ENCODE assay signal across 9 cellular contexts in genomic region chrX:75522565-75523411, GRCh38. TPM values are rescaled to one million over a fixed set of nuclear protein-coding genes. Genes with fewer than 3 reads are reported as not detected.
A peak's percentile ranks its signal among the peaks of the same experiment; 100 is the strongest.
DNase-seq lines count a peak whose midpoint lies in the region; ATAC-seq, FAIRE-seq and TF ChIP-seq lines count a peak whose summit lies in the region.
"Had no signal": no experiment of that assay in that cellular context is flagged by ENCODE, and none has a peak within 500 bp of the region (broad histone marks: within the 10 kb centered on the region; RNA-seq: fewer than 3 reads in every experiment).

A gene with protein sequence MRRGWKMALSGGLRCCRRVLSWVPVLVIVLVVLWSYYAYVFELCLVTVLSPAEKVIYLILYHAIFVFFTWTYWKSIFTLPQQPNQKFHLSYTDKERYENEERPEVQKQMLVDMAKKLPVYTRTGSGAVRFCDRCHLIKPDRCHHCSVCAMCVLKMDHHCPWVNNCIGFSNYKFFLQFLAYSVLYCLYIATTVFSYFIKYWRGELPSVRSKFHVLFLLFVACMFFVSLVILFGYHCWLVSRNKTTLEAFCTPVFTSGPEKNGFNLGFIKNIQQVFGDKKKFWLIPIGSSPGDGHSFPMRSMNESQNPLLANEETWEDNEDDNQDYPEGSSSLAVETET (minus strand): TSS chrX:75523037. CDS start chrX:75523024, 13 bp downstream.

- RAD21 ChIA-PET in GM12878 (lab: Charles Lee; ENCODE audit: unreplicated experiment): no interaction called here

- peak within 1 kb of the TSS; percentile 91 for H3K4me3 ChIP-seq in HUES64 (ENCODE audit: low read length)
- no peak within 1 kb of the TSS for H3K4me3 ChIP-seq in GM12878
- H3K4me3 ChIP-seq in iPS-15b (ENCODE audit: low read depth, low read length): peak within 1 kb of the TSS; percentile 81
- peak within 1 kb of the TSS; percentile 39 to 56 (median 52) for H3K4me3 ChIP-seq in sigmoid colon

- H3K9me3 ChIP-seq in HUES64 (ENCODE audit: insufficient read depth, low read depth, low read length) (no peaks in the 10 kb centered on the region), GM12878 (replicated peaks; ENCODE audit: control insufficient read depth, insufficient read depth, low read length) (no peaks in the 10 kb centered on the region), iPS-15b (ENCODE audit: control insufficient read depth, insufficient read depth, low read length) (no peaks in the 10 kb centered on the region), sigmoid colon (no peaks in the 10 kb centered on the region)

- no peak for TF ChIP-seq CTCF in GM12878 (IDR thresholded peaks at IDR 0.05 in 2 of 3, conservative IDR thresholded peaks at IDR 0.05 in 1 of 3; ENCODE audit: control insufficient read depth in 2 of 3, extremely low read depth in 1 of 3, insufficient read depth in 1 of 3, low read depth in 3 of 3, low read length in 3 of 3)
- no peak for TF ChIP-seq CTCF in sigmoid colon (IDR thresholded peaks at IDR 0.05)

- H3K36me3 ChIP-seq in HUES64 (ENCODE audit: insufficient read depth, low read length): no peaks in the 10 kb centered on the region
- no peaks in the 10 kb centered on the region for H3K36me3 ChIP-seq in GM12878 (ENCODE audit: control insufficient read depth in 2 of 2, insufficient read depth in 2 of 2, low read length in 1 of 2)
- H3K36me3 ChIP-seq in iPS-15b (ENCODE audit: control insufficient read depth, insufficient read depth, low read length): no peaks in the 10 kb centered on the region
- H3K36me3 ChIP-seq in sigmoid colon: no peaks in the 10 kb centered on the region

- TF ChIP-seq POLR2A in GM12878 (IDR thresholded peaks at IDR 0.05; ENCODE audit: low read depth, low read length) (peak; percentile 36; the same call in 1 of the 2 replicates), sigmoid colon (IDR thresholded peaks at IDR 0.05) (no peak)

- H2AFZ ChIP-seq in GM12878 (ENCODE audit: control insufficient read depth, low read depth, low read length): 0 out of 2 replicates have a peak within 1 kb of the TSS, but pooled peaks have one; percentile 12

- ATAC-seq in GM12878: peak; percentile 97
- ATAC-seq in HG03571 (IDR thresholded peaks at IDR 0.05; ENCODE audit: unreplicated experiment): no peak
- no peak for ATAC-seq in GM19328 (IDR thresholded peaks at IDR 0.05; ENCODE audit: unreplicated experiment)

- SMC1A ChIA-PET in GM12878 (lab: Charles Lee; ENCODE audit: uncharacterized antibody, unreplicated experiment): no interaction called here

- in situ Hi-C loops in GM12878 (cut with MboI): no loop called here

- H3K4me1 ChIP-seq in HUES64 (ENCODE audit: insufficient read depth, low read length) (no peaks in the 10 kb centered on the region), GM12878 (ENCODE audit: control insufficient read depth, insufficient read depth, low read length) (no peaks in the 10 kb centered on the region), iPS-15b (ENCODE audit: control insufficient read depth, insufficient read depth, low read length) (no peaks in the 10 kb centered on the region), sigmoid colon (peaks cover 0 to 13% (median 0%) of the 10 kb centered on the region in 4 donors)

- WGBS in HUES64: 1% methylated on average over 42 of the region's 43 CpGs
- WGBS in GM12878 (ENCODE audit: insufficient coverage, insufficient replicate concordance, low lambda C conversion rate, missing lambda C conversion rate): 29% methylated on average over 39 of the region's 43 CpGs
- WGBS in sigmoid colon, 2 donors: 1 to 8% methylated on average over 43 of the region's 43 CpGs

- CTCF ChIA-PET in GM12878 (lab: Yijun Ruan, JAX): no interaction called here

- no peaks in the 10 kb centered on the region for H3K79me2 ChIP-seq in GM12878 (ENCODE audit: control insufficient read depth, insufficient read depth, low read length)

- H3K4me2 ChIP-seq in GM12878 (ENCODE audit: control insufficient read depth, insufficient read depth): 0 out of 2 replicates have a peak within 1 kb of the TSS, but pooled peaks have one; percentile 9

- BruUV-seq in GM12878 (replicated peaks; lab: Mats Ljungman, UMichigan): TSS peak; percentile 66

- H4K20me1 ChIP-seq in GM12878 (ENCODE audit: control insufficient read depth, insufficient read depth): no peaks in the 10 kb centered on the region

- H3K27me3 ChIP-seq in HUES64 (ENCODE audit: insufficient read depth, low read length) (no peaks in the 10 kb centered on the region), GM12878 (replicated peaks in 1 of 2; ENCODE audit: control insufficient read depth in 2 of 2, insufficient read depth in 2 of 2, low read length in 1 of 2) (no peaks in the 10 kb centered on the region), iPS-15b (ENCODE audit: control insufficient read depth, insufficient read depth, low read length) (no peaks in the 10 kb centered on the region), sigmoid colon (no peaks in the 10 kb centered on the region)

- TF ChIP-seq EP300 in GM12878 (IDR thresholded peaks at IDR 0.05; ENCODE audit: borderline replicate concordance in 1 of 2, control insufficient read depth in 1 of 2, low read depth in 2 of 2, low read length in 2 of 2) (no peak), sigmoid colon (IDR thresholded peaks at IDR 0.05) (no peak)

- intact Hi-C loops in GM12878 (cut with micrococcal nuclease; ENCODE audit: unreplicated experiment): no loop called here
- intact Hi-C loops in sigmoid colon (cut with DNase I): loop anchor here (2.0 kb wide), 2 partner anchors 74 to 248 kb away; partner anchors contain the start of gene UPRT

- POLR2A ChIA-PET in GM12878 (lab: Charles Lee): interaction anchor here (0.6 kb wide), 1 partner anchor 461 kb away, joined by 3 read pairs; no protein-coding TSS in a partner anchor

- H3K27ac ChIP-seq in HUES64 (ENCODE audit: low read depth, low read length): peak within 1 kb of the TSS; percentile 67; the same call in 1 of the 2 replicates
- no peak within 1 kb of the TSS for H3K27ac ChIP-seq in GM12878 (ENCODE audit: control insufficient read depth, insufficient read depth)
- H3K27ac ChIP-seq in sigmoid colon: peak within 1 kb of the TSS; percentile 78 to 84 (median 82)
- H3K27ac ChIP-seq: VCaP had no signal

- H3K9ac ChIP-seq in HUES64 (ENCODE audit: low read depth, low read length): peak within 1 kb of the TSS; percentile 85
- H3K9ac ChIP-seq in GM12878 (ENCODE audit: control insufficient read depth, insufficient read depth, low read length): no peak within 1 kb of the TSS; the same call in 1 of the 2 replicates
- peak within 1 kb of the TSS; percentile 66 for H3K9ac ChIP-seq in iPS-15b (ENCODE audit: low read depth, low read length)

- FAIRE-seq in GM12878 (lab: Jason Lieb, UNC): no peak

- no peak for TF ChIP-seq RAD21 in GM12878 (IDR thresholded peaks at IDR 0.05; ENCODE audit: insufficient read depth, low read depth, low read length)

- DNase-seq in T-helper 2 cell: peak in 3 of 5 experiments; percentile 7 to 51 (median 14)
- DNase-seq in GM12878 (ENCODE audit: low read depth, low spot score): peak; percentile 13
- peak; percentile 83 for DNase-seq in sigmoid colon
- DNase-seq in NCI-H2171 (lab: John Stamatoyannopoulos, UW): no peak

TF ChIP-seq in GM12878, 131 proteins besides CTCF, POLR2A, EP300 and RAD21 (continues in another document):
- TF ChIP-seq SMAD5 (IDR thresholded peaks at IDR 0.05; ENCODE audit: low read depth): no peak
- TF ChIP-seq CEBPB (IDR thresholded peaks at IDR 0.05; ENCODE audit: borderline replicate concordance in 1 of 2, low read depth in 2 of 2, low read length in 2 of 2): no peak
- TF ChIP-seq ZBED1 (IDR thresholded peaks at IDR 0.05; ENCODE audit: borderline replicate concordance): no peak
- peak; percentile 37; the same call in 1 of the 2 replicates for TF ChIP-seq RB1 (IDR thresholded peaks at IDR 0.05; ENCODE audit: borderline replicate concordance)
- no peak for TF ChIP-seq CREB1 (IDR thresholded peaks at IDR 0.05; ENCODE audit: low read depth)
- peak; percentile 57; the same call in 1 of the 2 replicates for TF ChIP-seq NBN (IDR thresholded peaks at IDR 0.05)
- no peak for TF ChIP-seq KLF5 (IDR thresholded peaks at IDR 0.05; ENCODE audit: partially characterized antibody)
- no peak for TF ChIP-seq RFX5 (IDR thresholded peaks at IDR 0.05; ENCODE audit: low read depth, low read length)
- TF ChIP-seq, protein P1, sequence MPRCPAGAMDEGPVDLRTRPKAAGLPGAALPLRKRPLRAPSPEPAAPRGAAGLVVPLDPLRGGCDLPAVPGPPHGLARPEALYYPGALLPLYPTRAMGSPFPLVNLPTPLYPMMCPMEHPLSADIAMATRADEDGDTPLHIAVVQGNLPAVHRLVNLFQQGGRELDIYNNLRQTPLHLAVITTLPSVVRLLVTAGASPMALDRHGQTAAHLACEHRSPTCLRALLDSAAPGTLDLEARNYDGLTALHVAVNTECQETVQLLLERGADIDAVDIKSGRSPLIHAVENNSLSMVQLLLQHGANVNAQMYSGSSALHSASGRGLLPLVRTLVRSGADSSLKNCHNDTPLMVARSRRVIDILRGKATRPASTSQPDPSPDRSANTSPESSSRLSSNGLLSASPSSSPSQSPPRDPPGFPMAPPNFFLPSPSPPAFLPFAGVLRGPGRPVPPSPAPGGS (IDR thresholded peaks at IDR 0.05; ENCODE audit: borderline replicate concordance, insufficient read depth, low read depth, low read length, poor library complexity, severe bottlenecking): no peak
- no peak for TF ChIP-seq TAF1 (IDR thresholded peaks at IDR 0.05; ENCODE audit: borderline replicate concordance, low read depth, low read length)
- no peak for TF ChIP-seq GABPA (IDR thresholded peaks at IDR 0.05; ENCODE audit: low read depth)

RNA-seq across cellular contexts. Expression of the gene that starts here (rescaled TPM):
- 2.0 TPM for polyA plus RNA-seq in HUES64 (2013, experiment 1 of 2)
- 2.3 TPM for polyA plus RNA-seq in HUES64 (2013, experiment 2 of 2)
- 15.3 and 17.8 TPM in 2 replicates for total RNA-seq in GM12878 (2013; cell fraction: nucleolus; rRNA removed)
- 0.16 and 0.17 TPM in 2 replicates for total RNA-seq in GM12878 (2014; rRNA removed)
- 0.05 and 0.13 TPM in 2 replicates for total RNA-seq in GM12878 (2014; rRNA removed; fragmentation: Illumina TruSeq; extraction: Trizol)
- total RNA-seq in GM12878 (2021): 0.05 TPM in 1 of 2 replicates, not detected in the other
- polyA plus RNA-seq in GM12878 (2011; ENCODE audit: low read depth): not detected
- 0.10 and 0.22 TPM in 2 replicates for polyA plus RNA-seq in GM12878 (2011; rRNA removed)
- polyA plus RNA-seq in GM12878 (2011; cell fraction: cytosol; rRNA removed): 0.01 and 0.05 TPM in 2 replicates
- 0.07 TPM in 2 replicates for polyA plus RNA-seq in GM12878 (2011; cell fraction: nucleus; rRNA removed)
- 0.04 and 0.05 TPM in 2 replicates for polyA plus RNA-seq in GM12878 (2012)
- 0.11 and 0.13 TPM in 2 replicates for polyA plus RNA-seq in GM12878 (2014; fragmentation: Illumina TruSeq; extraction: Trizol)
- under 1 TPM in 1 of 2 experiments, not detected in 1; 0.02 TPM for polyA plus RNA-seq in GM12878 (2014; fragmentation: Nextera tagmentation; extraction: Ambion mirVana)
- polyA plus RNA-seq in GM12878 (2014; rRNA removed): 0.03 and 0.06 TPM in 2 replicates
- polyA plus RNA-seq in GM12878 (2016; fragmentation: Nextera tagmentation; extraction: Ambion mirVana): under 1 TPM; 0.05 to 0.15 TPM
- polyA minus RNA-seq in GM12878 (2011; rRNA and poly(A)+ RNA removed): 0.31 TPM in 1 of 2 replicates, not detected in the other
- polyA minus RNA-seq in GM12878 (2011; cell fraction: cytosol; rRNA and poly(A)+ RNA removed): not detected in 2 replicates
- polyA minus RNA-seq in GM12878 (2011; cell fraction: nucleus; rRNA and poly(A)+ RNA removed): 0.12 and 0.48 TPM in 2 replicates
- 1 to 10 TPM; 2.1 to 6.4 (median 3.0) TPM for total RNA-seq in sigmoid colon
- polyA plus RNA-seq in sigmoid colon: under 1 TPM in 2 of 3 donors, not detected in 1; under 0.01 to 0.44 TPM
